ENCODE assay signal across 1 cellular context in the genomic region with DNA sequence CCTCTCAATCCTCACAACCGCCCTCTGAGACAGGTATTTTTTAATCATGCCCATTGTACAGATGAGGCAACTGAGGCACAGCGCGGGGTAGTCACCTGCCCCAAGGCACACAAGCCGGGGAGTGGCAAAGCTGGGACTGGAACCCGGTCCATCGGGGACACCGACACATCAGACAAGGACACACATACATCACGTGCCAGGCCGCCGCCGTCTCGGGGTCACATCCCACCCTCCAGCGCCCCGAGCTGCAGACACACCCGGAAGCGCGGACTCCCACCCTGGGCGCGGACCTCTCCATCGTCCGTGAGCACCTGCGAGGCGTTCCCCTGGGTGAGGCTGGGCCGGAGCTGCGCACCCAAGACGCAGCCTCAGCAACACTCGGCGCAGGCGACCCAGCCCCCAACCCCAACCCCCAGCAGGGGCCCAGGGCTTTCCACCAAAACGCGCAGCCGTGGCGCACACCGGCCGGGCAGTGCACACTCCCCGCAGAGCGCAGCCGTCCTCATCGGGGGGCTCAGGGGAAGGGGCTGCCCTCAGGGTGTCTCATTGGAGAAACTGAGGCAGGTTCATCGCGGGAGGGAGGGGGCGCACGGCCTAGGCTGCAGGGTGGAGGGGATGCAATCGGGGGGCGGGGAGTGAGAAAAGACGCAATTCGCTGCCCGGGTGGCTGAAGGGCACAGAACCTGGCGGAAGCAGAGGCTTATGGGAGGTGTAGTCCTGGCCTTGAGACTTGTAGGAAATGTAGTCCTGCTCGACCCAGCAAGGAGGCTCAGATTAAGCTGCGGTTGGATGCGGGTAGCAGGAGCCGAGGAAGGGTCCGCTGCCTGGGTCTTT.
TF ChIP-seq lines count a peak whose summit lies in the region.

No MANE protein-coding gene starts in this region.

TF ChIP-seq in A549, 52 proteins besides CTCF, POLR2A, EP300 and RAD21 (continued from another document):
- TF ChIP-seq RCOR1 (IDR thresholded peaks at IDR 0.05; ENCODE audit: low read depth, low read length) (peak; percentile 89; the same call in 1 of the 2 replicates), CBX2 (IDR thresholded peaks at IDR 0.05; ENCODE audit: borderline replicate concordance, low read depth) (no peak), POLR2AphosphoS2 (conservative IDR thresholded peaks at IDR 0.05; ENCODE audit: low read length) (no peak), ESRRA (IDR thresholded peaks at IDR 0.05; ENCODE audit: borderline replicate concordance, low read length) (no peak), CHD4 (IDR thresholded peaks at IDR 0.05; ENCODE audit: borderline replicate concordance) (peak; percentile 93), HOXB13 (CRISPR knock-in tag; IDR thresholded peaks at IDR 0.05; ENCODE audit: low read depth) (no peak; the same call in 1 of the 2 replicates), TFCP2L1 (CRISPR knock-in tag; IDR thresholded peaks at IDR 0.05) (no peak), HDAC2 (IDR thresholded peaks at IDR 0.05) (peak; percentile 87), GATA3 (IDR thresholded peaks at IDR 0.05; ENCODE audit: borderline replicate concordance) (no peak), CHD2 (IDR thresholded peaks at IDR 0.05; ENCODE audit: low read length, partially characterized antibody) (peak; percentile 66), KDM1A (IDR thresholded peaks at IDR 0.05; ENCODE audit: low read depth) (peak; percentile 96), TP53 (CRISPR knock-in tag; IDR thresholded peaks at IDR 0.05) (no peak), FOSL2 (IDR thresholded peaks at IDR 0.05) (no peak), FOSL2 (CRISPR knock-in tag; IDR thresholded peaks at IDR 0.05) (no peak), KDM5A (IDR thresholded peaks at IDR 0.05) (no peak), EHMT2 (IDR thresholded peaks at IDR 0.05; ENCODE audit: low read depth) (no peak), ZSCAN20 (CRISPR knock-in tag; IDR thresholded peaks at IDR 0.05) (no peak), MYC (IDR thresholded peaks at IDR 0.05; ENCODE audit: borderline replicate concordance, low read length) (no peak), FOSB (CRISPR knock-in tag; IDR thresholded peaks at IDR 0.05) (no peak), SREBF2 (IDR thresholded peaks at IDR 0.05) (no peak), RNF2 (IDR thresholded peaks at IDR 0.05; ENCODE audit: borderline replicate concordance, low read depth) (no peak), ZNF302 (CRISPR knock-in tag; IDR thresholded peaks at IDR 0.05) (no peak), SMC3 (IDR thresholded peaks at IDR 0.05) (peak; percentile 30; the same call in 1 of the 3 replicates), HOXB5 (CRISPR knock-in tag; IDR thresholded peaks at IDR 0.05) (no peak), BHLHE40 (IDR thresholded peaks at IDR 0.05; ENCODE audit: low read depth, low read length) (0 out of 2 replicates have a peak, but pooled peaks have one; percentile 2)
- TF ChIP-seq, protein P1, sequence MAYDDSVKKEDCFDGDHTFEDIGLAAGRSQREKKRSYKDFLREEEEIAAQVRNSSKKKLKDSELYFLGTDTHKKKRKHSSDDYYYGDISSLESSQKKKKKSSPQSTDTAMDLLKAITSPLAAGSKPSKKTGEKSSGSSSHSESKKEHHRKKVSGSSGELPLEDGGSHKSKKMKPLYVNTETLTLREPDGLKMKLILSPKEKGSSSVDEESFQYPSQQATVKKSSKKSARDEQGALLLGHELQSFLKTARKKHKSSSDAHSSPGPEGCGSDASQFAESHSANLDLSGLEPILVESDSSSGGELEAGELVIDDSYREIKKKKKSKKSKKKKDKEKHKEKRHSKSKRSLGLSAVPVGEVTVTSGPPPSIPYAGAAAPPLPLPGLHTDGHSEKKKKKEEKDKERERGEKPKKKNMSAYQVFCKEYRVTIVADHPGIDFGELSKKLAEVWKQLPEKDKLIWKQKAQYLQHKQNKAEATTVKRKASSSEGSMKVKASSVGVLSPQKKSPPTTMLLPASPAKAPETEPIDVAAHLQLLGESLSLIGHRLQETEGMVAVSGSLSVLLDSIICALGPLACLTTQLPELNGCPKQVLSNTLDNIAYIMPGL (CRISPR knock-in tag; IDR thresholded peaks at IDR 0.05; ENCODE audit: borderline replicate concordance): no peak
- TF ChIP-seq, protein P2, sequence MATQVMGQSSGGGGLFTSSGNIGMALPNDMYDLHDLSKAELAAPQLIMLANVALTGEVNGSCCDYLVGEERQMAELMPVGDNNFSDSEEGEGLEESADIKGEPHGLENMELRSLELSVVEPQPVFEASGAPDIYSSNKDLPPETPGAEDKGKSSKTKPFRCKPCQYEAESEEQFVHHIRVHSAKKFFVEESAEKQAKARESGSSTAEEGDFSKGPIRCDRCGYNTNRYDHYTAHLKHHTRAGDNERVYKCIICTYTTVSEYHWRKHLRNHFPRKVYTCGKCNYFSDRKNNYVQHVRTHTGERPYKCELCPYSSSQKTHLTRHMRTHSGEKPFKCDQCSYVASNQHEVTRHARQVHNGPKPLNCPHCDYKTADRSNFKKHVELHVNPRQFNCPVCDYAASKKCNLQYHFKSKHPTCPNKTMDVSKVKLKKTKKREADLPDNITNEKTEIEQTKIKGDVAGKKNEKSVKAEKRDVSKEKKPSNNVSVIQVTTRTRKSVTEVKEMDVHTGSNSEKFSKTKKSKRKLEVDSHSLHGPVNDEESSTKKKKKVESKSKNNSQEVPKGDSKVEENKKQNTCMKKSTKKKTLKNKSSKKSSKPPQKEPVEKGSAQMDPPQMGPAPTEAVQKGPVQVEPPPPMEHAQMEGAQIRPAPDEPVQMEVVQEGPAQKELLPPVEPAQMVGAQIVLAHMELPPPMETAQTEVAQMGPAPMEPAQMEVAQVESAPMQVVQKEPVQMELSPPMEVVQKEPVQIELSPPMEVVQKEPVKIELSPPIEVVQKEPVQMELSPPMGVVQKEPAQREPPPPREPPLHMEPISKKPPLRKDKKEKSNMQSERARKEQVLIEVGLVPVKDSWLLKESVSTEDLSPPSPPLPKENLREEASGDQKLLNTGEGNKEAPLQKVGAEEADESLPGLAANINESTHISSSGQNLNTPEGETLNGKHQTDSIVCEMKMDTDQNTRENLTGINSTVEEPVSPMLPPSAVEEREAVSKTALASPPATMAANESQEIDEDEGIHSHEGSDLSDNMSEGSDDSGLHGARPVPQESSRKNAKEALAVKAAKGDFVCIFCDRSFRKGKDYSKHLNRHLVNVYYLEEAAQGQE (IDR thresholded peaks at IDR 0.05): no peak
- TF ChIP-seq, protein P3, sequence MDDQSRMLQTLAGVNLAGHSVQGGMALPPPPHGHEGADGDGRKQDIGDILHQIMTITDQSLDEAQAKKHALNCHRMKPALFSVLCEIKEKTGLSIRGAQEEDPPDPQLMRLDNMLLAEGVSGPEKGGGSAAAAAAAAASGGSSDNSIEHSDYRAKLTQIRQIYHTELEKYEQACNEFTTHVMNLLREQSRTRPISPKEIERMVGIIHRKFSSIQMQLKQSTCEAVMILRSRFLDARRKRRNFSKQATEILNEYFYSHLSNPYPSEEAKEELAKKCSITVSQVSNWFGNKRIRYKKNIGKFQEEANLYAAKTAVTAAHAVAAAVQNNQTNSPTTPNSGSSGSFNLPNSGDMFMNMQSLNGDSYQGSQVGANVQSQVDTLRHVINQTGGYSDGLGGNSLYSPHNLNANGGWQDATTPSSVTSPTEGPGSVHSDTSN (IDR thresholded peaks at IDR 0.05): 0 out of 2 replicates have a peak, but pooled peaks have one; percentile 38
- TF ChIP-seq, protein P4, sequence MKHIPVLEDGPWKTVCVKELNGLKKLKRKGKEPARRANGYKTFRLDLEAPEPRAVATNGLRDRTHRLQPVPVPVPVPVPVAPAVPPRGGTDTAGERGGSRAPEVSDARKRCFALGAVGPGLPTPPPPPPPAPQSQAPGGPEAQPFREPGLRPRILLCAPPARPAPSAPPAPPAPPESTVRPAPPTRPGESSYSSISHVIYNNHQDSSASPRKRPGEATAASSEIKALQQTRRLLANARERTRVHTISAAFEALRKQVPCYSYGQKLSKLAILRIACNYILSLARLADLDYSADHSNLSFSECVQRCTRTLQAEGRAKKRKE (CRISPR knock-in tag; IDR thresholded peaks at IDR 0.05; ENCODE audit: low read depth): no peak
